Comparison of ENCODE assay signal across 8 cellular contexts in genomic region chr4:10006236-10006603, GRCh38. TPM values are rescaled to one million over a fixed set of nuclear protein-coding genes. Genes with fewer than 3 reads are reported as not detected.
A peak's percentile ranks its signal among the peaks of the same experiment; 100 is the strongest.
DNase-seq lines count a peak whose midpoint lies in the region; ATAC-seq, FAIRE-seq and TF ChIP-seq lines count a peak whose summit lies in the region.

No MANE protein-coding gene starts in this region.

- H3K27ac ChIP-seq in endothelial cell of umbilical vein (ENCODE audit: insufficient read depth, low read depth, low read length) (no peak overlapping the region), neutrophil (peak overlapping the region; percentile 70)

- H3K79me2 ChIP-seq in endothelial cell of umbilical vein (ENCODE audit: control insufficient read depth, insufficient read depth, low read length) = no peaks in the 10 kb centered on the region

- dilution Hi-C loops in endothelial cell of umbilical vein (cut with MboI; ENCODE audit: extremely low pct_ligation_motif_present, low sequenced_read_pairs) = no loop called here

- no peak overlapping the region for H3K9ac ChIP-seq in endothelial cell of umbilical vein (replicated peaks; ENCODE audit: extremely low read depth, insufficient read depth, low read length)

- no peak for TF ChIP-seq CTCF in endothelial cell of umbilical vein (IDR thresholded peaks at IDR 0.05; ENCODE audit: extremely low read depth in 1 of 2, insufficient read depth in 1 of 2, low read depth in 1 of 2, low read length in 2 of 2)
- TF ChIP-seq CTCF in neutrophil (IDR thresholded peaks at IDR 0.05) = no peak

- H3K4me1 ChIP-seq in endothelial cell of umbilical vein (ENCODE audit: control insufficient read depth, extremely low read depth, insufficient read depth, low read length) (peaks cover 20% of the 10 kb centered on the region), neutrophil (ENCODE audit: control insufficient read depth in 1 of 2, insufficient read depth in 1 of 2, low read depth in 1 of 2, low read length in 1 of 2) (peaks cover 29% of the 10 kb centered on the region in 2 experiments)

- H3K9me3 ChIP-seq in endothelial cell of umbilical vein (replicated peaks; ENCODE audit: control insufficient read depth, insufficient read depth, low read length) (no peaks in the 10 kb centered on the region), neutrophil (no peaks in the 10 kb centered on the region)

- no peak for TF ChIP-seq POLR2A in endothelial cell of umbilical vein (IDR thresholded peaks at IDR 0.05; ENCODE audit: low read depth, low read length)

- no peak overlapping the region for H3K4me3 ChIP-seq in endothelial cell of umbilical vein (replicated peaks in 1 of 3; ENCODE audit: insufficient read depth in 1 of 3, low read depth in 1 of 3, low read length in 3 of 3)
- H3K4me3 ChIP-seq in neutrophil (ENCODE audit: low read depth in 1 of 2, low read length in 1 of 2) = no peak overlapping the region

- no TSS peak for BruUV-seq in endothelial cell of umbilical vein (replicated peaks; lab: Mats Ljungman, UMichigan)

- H2AFZ ChIP-seq in endothelial cell of umbilical vein (ENCODE audit: low read depth, low read length) = peak overlapping the region; percentile 62

- intact Hi-C loops in endothelial cell of umbilical vein (cut with micrococcal nuclease) = no loop called here

- H3K4me2 ChIP-seq in endothelial cell of umbilical vein (ENCODE audit: insufficient read depth, low read length) = peak overlapping the region; percentile 14

- POLR2A ChIA-PET in endothelial cell of umbilical vein (lab: Charles Lee) = no interaction called here

- H3K27me3 ChIP-seq in endothelial cell of umbilical vein (ENCODE audit: control insufficient read depth in 2 of 2, insufficient read depth in 2 of 2, low read length in 2 of 2) (no peaks in the 10 kb centered on the region), neutrophil (no peaks in the 10 kb centered on the region)

- FAIRE-seq in endothelial cell of umbilical vein (lab: Jason Lieb, UNC) = peak; percentile 81
- FAIRE-seq in frontal cortex (lab: Jason Lieb, UNC) = no peak

- no peaks in the 10 kb centered on the region for H3K36me3 ChIP-seq in endothelial cell of umbilical vein (ENCODE audit: control insufficient read depth in 2 of 2, extremely low read depth in 1 of 2, insufficient read depth in 2 of 2, low read length in 2 of 2)
- H3K36me3 ChIP-seq in neutrophil = no peaks in the 10 kb centered on the region

- CTCF ChIA-PET in endothelial cell of umbilical vein (lab: Charles Lee) = interaction anchor here (1.2 to 2.8 kb wide), 6 partner anchors 8 to 303 kb away, joined by 3 to 19 read pairs (median 5); no protein-coding TSS in a partner anchor

- peak; percentile 38 for ATAC-seq in GM21515 (IDR thresholded peaks at IDR 0.05; ENCODE audit: unreplicated experiment)

- DNase-seq in AML-193 (lab: John Stamatoyannopoulos, UW) (peak; percentile 89 to 90), NCI-H2196 (lab: John Stamatoyannopoulos, UW; ENCODE audit: unreplicated experiment) (peak; percentile 70), endothelial cell of umbilical vein (ENCODE audit: low read depth, low spot score) (peak; percentile 83), cerebellum (ENCODE audit: low spot score) (no peak), frontal cortex (ENCODE audit: low spot score in 2 of 2) (no peak)
- no peak for DNase-seq in activated T-cell treated with anti-CD3 and anti-CD28 coated beads, Interleukin-2, amount 50 U/mL, for 1 hour

- no peaks in the 10 kb centered on the region for H3K9me1 ChIP-seq in endothelial cell of umbilical vein (replicated peaks; ENCODE audit: control insufficient read depth, extremely low read depth, insufficient read depth, low read length)

- no peaks in the 10 kb centered on the region for H4K20me1 ChIP-seq in endothelial cell of umbilical vein (replicated peaks; ENCODE audit: control insufficient read depth, extremely low read depth, insufficient read depth, low read length)

TF ChIP-seq in endothelial cell of umbilical vein, 7 proteins besides CTCF, POLR2A, EP300 and RAD21:
- no peak for TF ChIP-seq FOS (IDR thresholded peaks at IDR 0.05; ENCODE audit: borderline replicate concordance, insufficient read depth, low read length)
- no peak for TF ChIP-seq MYC (IDR thresholded peaks at IDR 0.05; ENCODE audit: low read depth, low read length)
- no peak for TF ChIP-seq POLR2AphosphoS5 (IDR thresholded peaks at IDR 0.05; ENCODE audit: insufficient read depth, low read depth, low read length)
- no peak for TF ChIP-seq EZH2 (IDR thresholded peaks at IDR 0.05; ENCODE audit: borderline replicate concordance, low read depth, low read length, severe bottlenecking)
- TF ChIP-seq JUN (IDR thresholded peaks at IDR 0.05; ENCODE audit: borderline replicate concordance, insufficient read depth, insufficient read length, low read depth) = no peak
- no peak for TF ChIP-seq GATA2 (IDR thresholded peaks at IDR 0.05; ENCODE audit: insufficient read depth, insufficient read length, low read depth, low read length)
- no peak for TF ChIP-seq MAX (IDR thresholded peaks at IDR 0.05; ENCODE audit: insufficient read depth, insufficient read length)

RNA-seq across cellular contexts. Expression of gene SLC2A9, which starts 15.1 kb away (rescaled TPM):
- 1.5 and 1.6 TPM in 2 replicates for total RNA-seq in endothelial cell of umbilical vein
- polyA plus RNA-seq in endothelial cell of umbilical vein = 1.4 and 1.8 TPM in 2 replicates
- 1.0 and 1.5 TPM in 2 replicates for polyA plus RNA-seq in endothelial cell of umbilical vein (2011; cell fraction: cytosol; rRNA removed)
- 2.5 and 2.7 TPM in 2 replicates for polyA plus RNA-seq in endothelial cell of umbilical vein (2011; cell fraction: nucleus; rRNA removed)
- 0.72 and 1.4 TPM in 2 replicates for polyA plus RNA-seq in endothelial cell of umbilical vein (2012)
- 3.7 and 4.1 TPM in 2 replicates for polyA minus RNA-seq in endothelial cell of umbilical vein
- polyA minus RNA-seq in endothelial cell of umbilical vein (2011; cell fraction: cytosol; rRNA and poly(A)+ RNA removed) = not detected
- 2.4 and 3.6 TPM in 2 replicates for polyA minus RNA-seq in endothelial cell of umbilical vein (2011; cell fraction: nucleus; rRNA and poly(A)+ RNA removed)
- 4.4 TPM for total RNA-seq in cerebellum
- total RNA-seq in frontal cortex = 2.9 TPM

Comparison
In these comparisons a context has a peak if more than half of its experiments do, and no peak if none do; other contexts are left out.
1. DNase-seq: peak in AML-193 (2 of 2), NCI-H2196 (single experiment) and endothelial cell of umbilical vein (single experiment); none in cerebellum (single experiment), frontal cortex (0 of 2) and activated T-cell treated with anti-CD3 and anti-CD28 coated beads, Interleukin-2, amount 50 U/mL, for 1 hour (single experiment).